9 cellular contexts compared by ENCODE assay signal in genomic region chr1:25099343-25099951, GRCh38.
A peak's percentile ranks its signal among the peaks of the same experiment; 100 is the strongest.
DNase-seq lines count a peak whose midpoint lies in the region; ATAC-seq and TF ChIP-seq lines count a peak whose summit lies in the region.
"Had no signal": no experiment of that assay in that cellular context is flagged by ENCODE, and none has a peak within 500 bp of the region (broad histone marks: within the 10 kb centered on the region; RNA-seq: fewer than 3 reads in every experiment).

No MANE protein-coding gene starts in this region.

- no peak for TF ChIP-seq CTCF in IMR-90 (conservative IDR thresholded peaks at IDR 0.05; ENCODE audit: low read depth, low read length)
- TF ChIP-seq CTCF in hepatocyte (IDR thresholded peaks at IDR 0.05; ENCODE audit: poor library complexity) = no peak

- H3K18ac ChIP-seq in IMR-90 (ENCODE audit: low read depth, low read length) = no peak overlapping the region

- POLR2A ChIA-PET in CD4-positive, alpha-beta memory T cell (lab: Charles Lee; ENCODE audit: partially characterized antibody) = interaction anchor here (0.6 to 1.5 kb wide), 7 partner anchors 63 to 252 kb away, joined by 3 to 6 read pairs (median 4); partner anchors contain the start of gene RUNX3
- POLR2A ChIA-PET in IMR-90 (lab: Charles Lee; ENCODE audit: unreplicated experiment) = no interaction called here

- H2AFZ ChIP-seq in IMR-90 (replicated peaks; ENCODE audit: low read length, poor library complexity) = peak overlapping the region; percentile 52
- H2AFZ ChIP-seq in hepatocyte = no peak overlapping the region

- no peak for TF ChIP-seq POLR2A in IMR-90 (IDR thresholded peaks at IDR 0.05; ENCODE audit: low read depth, low read length)

- no peak overlapping the region for H2BK120ac ChIP-seq in IMR-90 (ENCODE audit: low read depth, low read length)

- H2AK9ac ChIP-seq in IMR-90 (replicated peaks; ENCODE audit: low read depth, low read length, poor library complexity) = peak overlapping the region; percentile 57

- dilution Hi-C loops in IMR-90 (cut with HindIII; ENCODE audit: low sequenced_read_pairs, unreplicated experiment) = no loop called here

- no peak for TF ChIP-seq RAD21 in IMR-90 (IDR thresholded peaks at IDR 0.05; ENCODE audit: low read length)

- no peaks in the 10 kb centered on the region for H3K9me3 ChIP-seq in CD4-positive, alpha-beta memory T cell (ENCODE audit: control insufficient read depth in 1 of 2, low read length in 2 of 2)
- H3K9me3 ChIP-seq in IMR-90 (ENCODE audit: control insufficient read depth, insufficient read depth, low read length) (peaks cover 10% of the 10 kb centered on the region), hepatocyte (ENCODE audit: low read depth) (no peaks in the 10 kb centered on the region)

- no peaks in the 10 kb centered on the region for H3K27me3 Mint-ChIP-seq in CD4-positive, alpha-beta memory T cell

- H3K4me1 Mint-ChIP-seq in CD4-positive, alpha-beta memory T cell = peaks cover 42 to 70% (median 55%) of the 10 kb centered on the region in 4 donors

- H3K4me2 ChIP-seq in IMR-90 (ENCODE audit: low read depth, low read length) = no peak overlapping the region; the same call in 1 of the 2 replicates
- H3K4me2 ChIP-seq in hepatocyte = no peak overlapping the region

- H3K9me1 ChIP-seq in IMR-90 (ENCODE audit: insufficient read depth, low read length) = no peaks in the 10 kb centered on the region

- CTCF ChIA-PET in CD4-positive, alpha-beta memory T cell (lab: Charles Lee; ENCODE audit: partially characterized antibody) = interaction anchor here (1.2 to 7.7 kb wide), 10 partner anchors 8 to 411 kb away, joined by 3 to 65 read pairs (median 4); partner anchors contain the start of gene RUNX3
- CTCF ChIA-PET in IMR-90 (lab: Yijun Ruan, JAX) = interaction anchor here (0.7 to 1.2 kb wide), 2 partner anchors 106 to 371 kb away, joined by 3 read pairs; no protein-coding TSS in a partner anchor

- H4K20me1 ChIP-seq in IMR-90 (ENCODE audit: insufficient read depth, low read length) = no peaks in the 10 kb centered on the region
- no peaks in the 10 kb centered on the region for H4K20me1 ChIP-seq in hepatocyte (ENCODE audit: insufficient read depth, poor library complexity, severe bottlenecking)

- 50% methylated on average over 1 of the region's 11 CpGs; no CpG with 5 or more reads in 1 of the 2 experiments for WGBS in IMR-90 (ENCODE audit: extremely low coverage in 2 of 2, insufficient read length in 1 of 2), 2 experiments
- 45% methylated on average over 11 of the region's 11 CpGs for WGBS in hepatocyte (ENCODE audit: low lambda C conversion rate, missing lambda C conversion rate)

- H3K79me2 ChIP-seq in hepatocyte = no peaks in the 10 kb centered on the region

- H3K9ac ChIP-seq in IMR-90 (ENCODE audit: low read depth, low read length) = no peak overlapping the region

- DNase-seq in CD4-positive, alpha-beta memory T cell = peak in 2 of 5 donors; percentile 17 to 19
- DNase-seq in IMR-90 (no peak), SKM-1 (lab: John Stamatoyannopoulos, UW; ENCODE audit: unreplicated experiment) (peak; percentile 88), inferior parietal cortex (ENCODE audit: extremely low spot score) (peak; percentile 8), hepatocyte (ENCODE audit: low spot score) (no peak)

- no TSS peak for BruUV-seq in IMR-90 (replicated peaks; lab: Mats Ljungman, UMichigan)

- no peaks in the 10 kb centered on the region for H3K36me3 ChIP-seq in CD4-positive, alpha-beta memory T cell (ENCODE audit: insufficient read depth, low read length)
- no peaks in the 10 kb centered on the region for H3K36me3 ChIP-seq in IMR-90 (ENCODE audit: control insufficient read depth, insufficient read depth, low read length)
- H3K36me3 ChIP-seq in hepatocyte (replicated peaks; ENCODE audit: insufficient read depth, low read depth) = no peaks in the 10 kb centered on the region

- no peak overlapping the region for H3K27ac ChIP-seq in CD4-positive, alpha-beta memory T cell (ENCODE audit: low read depth, low read length)
- H3K27ac ChIP-seq in IMR-90 (ENCODE audit: insufficient read depth, low read length) (no peak overlapping the region), hepatocyte (no peak overlapping the region)

- no peak overlapping the region for H2BK15ac ChIP-seq in IMR-90 (ENCODE audit: low read depth, low read length)

- no peak overlapping the region for H2BK5ac ChIP-seq in IMR-90 (ENCODE audit: low read depth, low read length, poor library complexity, severe bottlenecking)

- no peak overlapping the region for H3K14ac ChIP-seq in IMR-90 (replicated peaks; ENCODE audit: low read depth, low read length)

- no peak overlapping the region for H3K4me3 ChIP-seq in CD4-positive, alpha-beta memory T cell (ENCODE audit: low read length in 2 of 2)
- H3K4me3 ChIP-seq in IMR-90 (ENCODE audit: insufficient read depth, low read depth, low read length) (no peak overlapping the region), hepatocyte (no peak overlapping the region)

- H3K27ac Mint-ChIP-seq in CD4-positive, alpha-beta memory T cell = peak overlapping the region; percentile 9 to 91 (median 47)

- in situ Hi-C loops in IMR-90 (cut with MboI; ENCODE audit: low sequenced_read_pairs) = no loop called here

- H3K9me3 Mint-ChIP-seq in CD4-positive, alpha-beta memory T cell = peaks cover 0 to 2% (median 0%) of the 10 kb centered on the region in 8 donors

- no peaks in the 10 kb centered on the region for H3K79me1 ChIP-seq in IMR-90 (ENCODE audit: low read depth in 1 of 2, low read length in 2 of 2)

- no peak overlapping the region for H4K8ac ChIP-seq in IMR-90 (ENCODE audit: low read depth in 2 of 2, low read length in 2 of 2)

- intact Hi-C loops in CD4-positive, alpha-beta memory T cell (cut with micrococcal nuclease) = no loop called here
- intact Hi-C loops in IMR-90 (cut with micrococcal nuclease) = no loop called here

- H3K9me2 ChIP-seq in hepatocyte (replicated peaks; ENCODE audit: insufficient read depth) = no peaks in the 10 kb centered on the region

- H3K56ac ChIP-seq in IMR-90 (ENCODE audit: extremely low read depth, insufficient read depth, low read length) = no peak overlapping the region

- H4K91ac ChIP-seq in IMR-90 (ENCODE audit: insufficient read depth, low read depth, low read length) = no peak overlapping the region

- H3K4me3 Mint-ChIP-seq in CD4-positive, alpha-beta memory T cell = peak overlapping the region in 6 of 8 donors; percentile 38 to 88 (median 72)

- H2BK20ac ChIP-seq in IMR-90 (ENCODE audit: low read depth, low read length) = no peak overlapping the region

- H3K4me1 ChIP-seq in CD4-positive, alpha-beta memory T cell (ENCODE audit: insufficient read depth, low read length) = peaks cover 60% of the 10 kb centered on the region
- H3K4me1 ChIP-seq in IMR-90 (ENCODE audit: control insufficient read depth, insufficient read depth, low read length) (no peaks in the 10 kb centered on the region), hepatocyte (ENCODE audit: insufficient read depth) (no peaks in the 10 kb centered on the region)

- H3K4ac ChIP-seq in IMR-90 (ENCODE audit: low read depth, low read length) = no peak overlapping the region

- no peak overlapping the region for H2AK5ac ChIP-seq in IMR-90 (ENCODE audit: low read depth, low read length)

- H3K27me3 ChIP-seq in CD4-positive, alpha-beta memory T cell (ENCODE audit: insufficient read depth, low read length) = no peaks in the 10 kb centered on the region
- H3K27me3 ChIP-seq in IMR-90 (ENCODE audit: control insufficient read depth, insufficient read depth, low read length) (peaks cover 60% of the 10 kb centered on the region), hepatocyte (no peaks in the 10 kb centered on the region)

- no peak for ATAC-seq in IMR-90 (ENCODE audit: low read depth)
- no peak for ATAC-seq in HG03565 (IDR thresholded peaks at IDR 0.05; ENCODE audit: unreplicated experiment)
- no peak for ATAC-seq in GM18502 (IDR thresholded peaks at IDR 0.05; ENCODE audit: poor library complexity, unreplicated experiment)
- ATAC-seq in GM21825 (IDR thresholded peaks at IDR 0.05; ENCODE audit: unreplicated experiment) = no peak
- ATAC-seq: Panc1 had no signal

- H4K5ac ChIP-seq in IMR-90 (ENCODE audit: low read depth, low read length) = no peak overlapping the region

- H3K23ac ChIP-seq in IMR-90 (ENCODE audit: low read depth, low read length) = no peak overlapping the region; the same call in 1 of the 2 replicates

- H3K36me3 Mint-ChIP-seq in CD4-positive, alpha-beta memory T cell = no peaks in the 10 kb centered on the region

TF ChIP-seq in IMR-90, 13 proteins besides CTCF, POLR2A, EP300 and RAD21:
- TF ChIP-seq SMC3 (IDR thresholded peaks at IDR 0.05; ENCODE audit: low read depth, low read length) (no peak), RCOR1 (IDR thresholded peaks at IDR 0.05; ENCODE audit: insufficient replicate concordance, low read length) (no peak), USF2 (IDR thresholded peaks at IDR 0.05; ENCODE audit: low read depth, low read length) (no peak), MXI1 (IDR thresholded peaks at IDR 0.05; ENCODE audit: borderline replicate concordance, low read depth, low read length) (no peak), CHD1 (IDR thresholded peaks at IDR 0.05; ENCODE audit: low read depth, low read length) (no peak), RFX5 (IDR thresholded peaks at IDR 0.05; ENCODE audit: low read depth, low read length) (no peak)

Comparison
In these comparisons a context has a peak if more than half of its experiments do, and no peak if none do; other contexts are left out.
1. DNase-seq: peak in SKM-1 (single experiment) and inferior parietal cortex (single experiment); none in IMR-90 (single experiment) and hepatocyte (single experiment).